In the genomic region with DNA sequence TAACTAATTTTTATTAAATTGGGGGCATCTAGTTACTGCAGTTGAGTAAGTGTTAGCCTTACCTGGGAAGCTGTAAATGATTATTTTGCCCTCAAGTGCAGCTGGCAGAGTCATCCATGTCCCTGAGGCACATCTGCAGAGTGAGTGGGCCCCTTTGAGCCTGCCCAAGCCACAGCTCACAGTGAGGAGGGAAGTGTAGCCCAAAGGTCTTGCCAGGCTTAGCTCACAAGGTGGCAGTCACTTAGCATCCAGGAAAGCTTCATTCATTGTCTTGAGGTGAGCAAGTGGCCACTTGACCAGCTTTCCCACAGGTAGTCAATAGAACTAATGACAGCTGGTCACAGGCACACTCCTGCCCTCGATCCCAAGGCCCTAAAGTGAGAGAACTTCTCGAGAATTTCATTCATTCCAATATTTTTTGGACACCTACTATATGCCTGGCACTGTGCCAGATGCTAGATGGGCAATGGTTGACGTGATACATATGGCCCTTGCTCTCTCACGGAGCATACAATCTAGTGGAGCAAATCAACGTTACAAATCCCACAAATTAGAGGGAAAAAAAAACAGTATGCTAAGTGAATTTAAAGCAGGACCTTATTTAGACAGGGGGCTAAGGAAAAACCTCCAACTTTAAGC, we compare ENCODE assay signal across 12 cellular contexts. TPM values are rescaled to one million over a fixed set of nuclear protein-coding genes. Genes with fewer than 3 reads are reported as not detected.
DNase-seq lines count a peak whose midpoint lies in the region; ATAC-seq, FAIRE-seq and TF ChIP-seq lines count a peak whose summit lies in the region.
"Had no signal": no experiment of that assay in that cellular context is flagged by ENCODE, and none has a peak within 500 bp of the region (broad histone marks: within the 10 kb centered on the region; RNA-seq: fewer than 3 reads in every experiment).

No MANE protein-coding gene starts in this region.

- peak overlapping the region; percentile 19 for H3K27ac Mint-ChIP-seq in Caco-2 (ENCODE audit: unreplicated experiment)
- no peak overlapping the region for H3K27ac Mint-ChIP-seq in activated T-cell treated with anti-CD3 and anti-CD28 coated beads, Interleukin-2, amount 50 U/mL, for 72 hours
- H3K27ac Mint-ChIP-seq: activated B cell treated with CpG ODN at 0.5 μM for 24 hours had no signal

- H3K9ac ChIP-seq in keratinocyte (ENCODE audit: control insufficient read depth, extremely low read depth, insufficient read depth, low read length): no peak overlapping the region
- H3K9ac ChIP-seq: BLaER1 treated with 17β-estradiol and CSF1 and Interleukin-3, amounts not matched to agents 10 nM and 100 nM had no signal

- no peaks in the 10 kb centered on the region for H3K36me3 Mint-ChIP-seq in Caco-2 (ENCODE audit: insufficient read depth, unreplicated experiment)
- H3K36me3 Mint-ChIP-seq in activated T-cell treated with anti-CD3 and anti-CD28 coated beads, Interleukin-2, amount 50 U/mL, for 72 hours (ENCODE audit: insufficient read depth in 2 of 2): no peaks in the 10 kb centered on the region

- H3K27me3 Mint-ChIP-seq in Caco-2 (ENCODE audit: insufficient read depth, unreplicated experiment): no peaks in the 10 kb centered on the region
- H3K27me3 Mint-ChIP-seq in activated T-cell treated with anti-CD3 and anti-CD28 coated beads, Interleukin-2, amount 50 U/mL, for 72 hours (ENCODE audit: low read depth): peaks cover 10% of the 10 kb centered on the region
- H3K27me3 Mint-ChIP-seq: activated B cell treated with CpG ODN at 0.5 μM for 24 hours had no signal

- H3K4me1 ChIP-seq in Caco-2 (peaks cover 15% of the 10 kb centered on the region), keratinocyte (ENCODE audit: control insufficient read depth, extremely low read depth, insufficient read depth, low read length) (peaks cover 49% of the 10 kb centered on the region), small intestine (ENCODE audit: control insufficient read depth in 2 of 2, insufficient read depth in 1 of 2, low read depth in 1 of 2, low read length in 1 of 2) (no peaks in the 10 kb centered on the region)

- intact Hi-C loops in Caco-2 (cut with micrococcal nuclease; ENCODE audit: unreplicated experiment): loop anchor here (5.0 kb wide), 1 partner anchor 57 kb away; no protein-coding TSS in a partner anchor

- H2AFZ ChIP-seq in keratinocyte (ENCODE audit: control insufficient read depth, low read length): no peak overlapping the region

- no peaks in the 10 kb centered on the region for H4K20me1 ChIP-seq in keratinocyte (ENCODE audit: control insufficient read depth, extremely low read depth, insufficient read depth, low read length)
- H4K20me1 ChIP-seq: BLaER1 treated with 17β-estradiol and CSF1 and Interleukin-3, amounts not matched to agents 10 nM and 100 nM had no signal

- no peaks in the 10 kb centered on the region; the same call in 1 of the 2 replicates for H3K36me3 ChIP-seq in Caco-2 (ENCODE audit: control insufficient read depth, insufficient read depth, low read length)
- H3K36me3 ChIP-seq in keratinocyte (ENCODE audit: control insufficient read depth in 2 of 2, extremely low read depth in 1 of 2, insufficient read depth in 2 of 2, low read length in 2 of 2): no peaks in the 10 kb centered on the region
- H3K36me3 ChIP-seq in small intestine (ENCODE audit: control insufficient read depth in 2 of 2, insufficient read depth in 2 of 2, low read length in 2 of 2): no peaks in the 10 kb centered on the region
- H3K36me3 ChIP-seq: BLaER1 treated with 17β-estradiol and CSF1 and Interleukin-3, amounts not matched to agents 10 nM and 100 nM; stomach had no signal

- dilution Hi-C loops in keratinocyte (cut with MboI; ENCODE audit: extremely low pct_ligation_motif_present, low sequenced_read_pairs): no loop called here

- POLR2A ChIA-PET in Caco-2 (lab: Charles Lee): no interaction called here
- POLR2A ChIA-PET in RWPE1 (lab: Yijun Ruan, JAX; ENCODE audit: low non-redundant PET): no interaction called here

- H3K9me1 ChIP-seq in keratinocyte (ENCODE audit: control insufficient read depth, extremely low read depth, insufficient read depth, low read length): peaks cover 4% of the 10 kb centered on the region

- BruUV-seq in Caco-2 (replicated peaks; lab: Mats Ljungman, UMichigan): no TSS peak

- 56 to 64% (median 57%) methylated on average over 5 of the region's 5 CpGs for WGBS in small intestine, 3 donors

- H3K9me3 Mint-ChIP-seq in Caco-2 (ENCODE audit: unreplicated experiment): no peaks in the 10 kb centered on the region
- no peaks in the 10 kb centered on the region for H3K9me3 Mint-ChIP-seq in activated T-cell treated with anti-CD3 and anti-CD28 coated beads, Interleukin-2, amount 50 U/mL, for 72 hours
- H3K9me3 Mint-ChIP-seq: activated B cell treated with CpG ODN at 0.5 μM for 24 hours had no signal

- no peak overlapping the region for H3K4me2 ChIP-seq in keratinocyte (ENCODE audit: control insufficient read depth, extremely low read depth, insufficient read depth, low read depth, low read length)
- H3K4me2 ChIP-seq: BLaER1 treated with 17β-estradiol and CSF1 and Interleukin-3, amounts not matched to agents 10 nM and 100 nM had no signal

- ATAC-seq in GM18909 (IDR thresholded peaks at IDR 0.05; ENCODE audit: poor library complexity, unreplicated experiment): peak; percentile 54
- ATAC-seq in activated T-cell treated with anti-CD3 and anti-CD28 coated beads, Interleukin-2, amount 50 U/mL, for 72 hours (replicated peaks in 1 of 2): no peak
- no peak for ATAC-seq in GM21576 (IDR thresholded peaks at IDR 0.05; ENCODE audit: unreplicated experiment)

- peaks cover 13% of the 10 kb centered on the region for H3K4me1 Mint-ChIP-seq in Caco-2 (ENCODE audit: low read depth, unreplicated experiment)
- no peaks in the 10 kb centered on the region for H3K4me1 Mint-ChIP-seq in activated T-cell treated with anti-CD3 and anti-CD28 coated beads, Interleukin-2, amount 50 U/mL, for 72 hours (ENCODE audit: low read depth)

- FAIRE-seq in keratinocyte (lab: Jason Lieb, UNC): peak; percentile 62
- no peak for FAIRE-seq in small intestine (lab: Jason Lieb, UNC)

- H3K27ac ChIP-seq in RWPE1: peak overlapping the region; percentile 69
- no peak overlapping the region for H3K27ac ChIP-seq in keratinocyte (ENCODE audit: control insufficient read depth, insufficient read depth, low read length)
- H3K27ac ChIP-seq in small intestine (ENCODE audit: low read depth in 1 of 2, low read length in 1 of 2): no peak overlapping the region
- H3K27ac ChIP-seq: BLaER1 treated with 17β-estradiol and CSF1 and Interleukin-3, amounts not matched to agents 10 nM and 100 nM had no signal

- H3K27me3 ChIP-seq in Caco-2 (replicated peaks; ENCODE audit: control insufficient read depth, insufficient read depth, low read length): no peaks in the 10 kb centered on the region
- H3K27me3 ChIP-seq in keratinocyte (ENCODE audit: control insufficient read depth, extremely low read depth, insufficient read depth, low read length): no peaks in the 10 kb centered on the region
- H3K27me3 ChIP-seq in small intestine (ENCODE audit: control insufficient read depth in 2 of 2, insufficient read depth in 2 of 2, low read length in 2 of 2): no peaks in the 10 kb centered on the region
- H3K27me3 ChIP-seq: BLaER1 treated with 17β-estradiol and CSF1 and Interleukin-3, amounts not matched to agents 10 nM and 100 nM; stomach had no signal

- H3K4me3 ChIP-seq in Caco-2 (ENCODE audit: low read depth, low read length) (no peak overlapping the region), keratinocyte (ENCODE audit: control insufficient read depth in 2 of 3, extremely low read depth in 1 of 3, insufficient read depth in 2 of 3, low read depth in 1 of 3, low read length in 3 of 3) (no peak overlapping the region), small intestine (ENCODE audit: low read depth in 1 of 2, low read length in 2 of 2) (no peak overlapping the region)
- H3K4me3 ChIP-seq: BLaER1 treated with 17β-estradiol and CSF1 and Interleukin-3, amounts not matched to agents 10 nM and 100 nM; stomach had no signal

- TF ChIP-seq CTCF in Caco-2 (IDR thresholded peaks at IDR 0.05; ENCODE audit: insufficient read depth in 1 of 2, low read depth in 1 of 2, low read length in 1 of 2, severe bottlenecking in 1 of 2, unreplicated experiment in 1 of 2) (no peak), RWPE1 (conservative IDR thresholded peaks at IDR 0.05; ENCODE audit: low read depth) (no peak), keratinocyte (optimal IDR thresholded peaks at IDR 0.05 in 1 of 3, IDR thresholded peaks at IDR 0.05 in 1 of 3, conservative IDR thresholded peaks at IDR 0.05 in 1 of 3; ENCODE audit: extremely low read depth in 1 of 3, insufficient read depth in 2 of 3, low read length in 3 of 3) (peak; percentile 5 to 50 (median 9))

- H3K4me3 Mint-ChIP-seq in Caco-2 (ENCODE audit: unreplicated experiment): no peak overlapping the region
- H3K4me3 Mint-ChIP-seq in activated T-cell treated with anti-CD3 and anti-CD28 coated beads, Interleukin-2, amount 50 U/mL, for 72 hours: no peak overlapping the region
- H3K4me3 Mint-ChIP-seq: activated B cell treated with CpG ODN at 0.5 μM for 24 hours had no signal

- CTCF ChIA-PET in Caco-2 (lab: Charles Lee): interaction anchor here (0.7 kb wide), 1 partner anchor 43 kb away, joined by 3 read pairs; no protein-coding TSS in a partner anchor
- CTCF ChIA-PET in RWPE1 (lab: Yijun Ruan, JAX): interaction anchor here (1.1 kb wide), 1 partner anchor 56 kb away, joined by 5 read pairs; no protein-coding TSS in a partner anchor

- no peaks in the 10 kb centered on the region for H3K9me3 ChIP-seq in Caco-2
- no peaks in the 10 kb centered on the region for H3K9me3 ChIP-seq in keratinocyte (ENCODE audit: control insufficient read depth, low read depth, low read length)
- no peaks in the 10 kb centered on the region for H3K9me3 ChIP-seq in small intestine (ENCODE audit: control insufficient read depth, low read depth)
- H3K9me3 ChIP-seq: BLaER1 treated with 17β-estradiol and CSF1 and Interleukin-3, amounts not matched to agents 10 nM and 100 nM; stomach had no signal

- DNase-seq in Caco-2 (no peak), RWPE1 (ENCODE audit: low spot score) (no peak), keratinocyte (ENCODE audit: low read depth, low spot score) (no peak), retina (no peak), small intestine (no peak)
- DNase-seq in activated T-cell treated with anti-CD3 and anti-CD28 coated beads, Interleukin-2, amount 50 U/mL, for 72 hours: no peak
- DNase-seq: activated B cell treated with CpG ODN at 0.5 μM for 24 hours; activated CD8-positive, alpha-beta memory T cell treated with anti-CD3 and anti-CD28 coated beads, Interleukin-2, amount 50 U/mL, for 4 hours; stomach had no signal

- H3K79me2 ChIP-seq in keratinocyte (ENCODE audit: control insufficient read depth, insufficient read depth, low read length): peaks cover 46% of the 10 kb centered on the region

RNA-seq across cellular contexts. Expression of a gene that starts 14.3 kb away (rescaled TPM):
- 3.0 and 3.4 TPM in 2 replicates for total RNA-seq in Caco-2 (2022)
- polyA plus RNA-seq in keratinocyte (0.80 to 3.1 TPM (median 1.5 TPM) in 3 replicates), small intestine (1 to 10 TPM in 1 of 3 donors, under 1 TPM in 1, not detected in 1; 0.54 to 3.5 TPM)
- 3.5 TPM for polyA plus RNA-seq in keratinocyte (2011; ENCODE audit: low read depth)
- polyA plus RNA-seq in keratinocyte (2011; cell fraction: cytosol; rRNA removed): 0.27 and 0.63 TPM in 2 replicates
- polyA plus RNA-seq in keratinocyte (2011; cell fraction: nucleus; rRNA removed): 3.5 and 3.6 TPM in 2 replicates
- 0.79 and 1.9 TPM in 2 replicates for polyA plus RNA-seq in keratinocyte (2012; ENCODE audit: low replicate concordance)
- 5.1 to 7.7 TPM (median 7.5 TPM) in 3 replicates for polyA minus RNA-seq in keratinocyte
- not detected for polyA minus RNA-seq in keratinocyte (2011; cell fraction: cytosol; rRNA and poly(A)+ RNA removed)
- polyA minus RNA-seq in keratinocyte (2011; cell fraction: nucleus; rRNA and poly(A)+ RNA removed): 7.0 and 22.3 TPM in 2 replicates
- total RNA-seq in activated T-cell treated with anti-CD3 and anti-CD28 coated beads, Interleukin-2, amount 50 U/mL, for 72 hours: not detected

Comparison
In these comparisons a context has a peak if more than half of its experiments do, and no peak if none do; other contexts are left out.
1. CTCF ChIP-seq: peak in keratinocyte (3 of 3); none in Caco-2 (0 of 2) and RWPE1 (single experiment).